12 cellular contexts compared by ENCODE assay signal in the genomic region with DNA sequence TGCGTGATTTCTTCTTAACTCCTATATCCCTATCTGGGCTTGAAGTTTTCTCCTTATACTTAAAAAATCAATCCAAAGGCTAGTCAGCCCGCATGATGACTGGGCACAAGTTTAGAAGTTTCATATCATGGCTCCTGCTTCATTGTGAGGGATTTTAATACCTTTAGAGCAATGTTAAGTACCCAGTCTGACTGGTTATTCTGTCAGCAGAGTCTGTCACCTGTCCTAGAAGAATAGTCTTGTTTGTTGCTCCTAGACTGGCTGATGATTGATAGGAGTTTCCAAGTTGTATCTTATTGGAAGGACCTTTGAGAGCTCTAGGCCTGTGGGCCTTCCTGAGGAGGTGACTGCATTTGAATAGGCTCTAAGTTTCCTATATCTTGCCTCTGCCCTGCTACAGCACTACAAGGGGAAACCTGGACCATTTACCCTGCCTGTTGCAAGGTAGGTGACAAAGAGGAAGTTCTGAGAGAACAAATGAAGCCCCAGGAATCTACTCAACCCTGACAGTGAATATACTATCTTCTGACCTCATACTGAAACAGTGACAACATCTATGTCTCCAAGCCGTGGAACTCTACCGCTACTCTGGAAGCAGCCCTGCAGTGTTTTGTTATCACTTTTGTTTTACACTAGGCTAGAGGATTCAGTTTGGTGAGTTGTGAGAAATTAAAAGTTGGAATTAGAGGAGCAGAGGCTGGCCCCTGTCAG.
DNase-seq lines count a peak whose midpoint lies in the region; ATAC-seq lines count a peak whose summit lies in the region.
"Had no signal": no experiment of that assay in that cellular context is flagged by ENCODE, and none has a peak within 500 bp of the region (broad histone marks: within the 10 kb centered on the region; RNA-seq: fewer than 3 reads in every experiment).

No MANE protein-coding gene starts in this region.

- POLR2A ChIA-PET in activated CD4-positive, alpha-beta memory T cell treated with anti-CD3 and anti-CD28 coated beads for 36 hours (lab: Charles Lee): interaction anchor here (1.5 kb wide), 1 partner anchor 154 kb away, joined by 4 read pairs; the partner anchor contains the start of gene IQGAP2

- ATAC-seq in GM19043 (IDR thresholded peaks at IDR 0.05; ENCODE audit: low read depth, unreplicated experiment) (peak; percentile 97), HG02885 (IDR thresholded peaks at IDR 0.05; ENCODE audit: poor library complexity, unreplicated experiment) (peak; percentile 97)

- DNase-seq in ELF-1 (ENCODE audit: low read depth, low spot score): peak; percentile 31
- peak; percentile 40 for DNase-seq in activated CD4-positive, alpha-beta memory T cell treated with anti-CD3 and anti-CD28 coated beads for 36 hours
- DNase-seq in H7: no peak
- DNase-seq in NCI-H128 (lab: John Stamatoyannopoulos, UW; ENCODE audit: unreplicated experiment): no peak
- no peak for DNase-seq in HCEC 1CT
- DNase-seq in occipital lobe (lab: John Stamatoyannopoulos, UW): no peak
- DNase-seq: DMS79 treated with DMSO at 0.1 percent for 48 hours, foreskin melanocyte had no signal

- peak overlapping the region; percentile 55 for H3K27ac Mint-ChIP-seq in activated CD4-positive, alpha-beta memory T cell treated with anti-CD3 and anti-CD28 coated beads for 36 hours

- H3K4me3 ChIP-seq in H7 (ENCODE audit: insufficient read depth, low read depth, low read length): no peak overlapping the region
- H3K4me3 ChIP-seq: ascending aorta had no signal

- CTCF ChIA-PET in activated CD4-positive, alpha-beta memory T cell treated with anti-CD3 and anti-CD28 coated beads for 36 hours (lab: Charles Lee): interaction anchor here (1.1 to 1.8 kb wide), 3 partner anchors 12 to 154 kb away, joined by 3 to 6 read pairs (median 4); partner anchors contain the start of gene IQGAP2

- no peaks in the 10 kb centered on the region for H3K27me3 ChIP-seq in H7 (ENCODE audit: control insufficient read depth, insufficient read depth, low read length)
- H3K27me3 ChIP-seq: ascending aorta had no signal

- intact Hi-C loops in activated CD4-positive, alpha-beta memory T cell treated with anti-CD3 and anti-CD28 coated beads for 36 hours (cut with micrococcal nuclease): no loop called here

- peaks cover 9% of the 10 kb centered on the region for H3K36me3 Mint-ChIP-seq in activated CD4-positive, alpha-beta memory T cell treated with anti-CD3 and anti-CD28 coated beads for 36 hours

- H3K36me3 ChIP-seq in H7 (replicated peaks; ENCODE audit: control insufficient read depth, insufficient read depth, low read length): no peaks in the 10 kb centered on the region
- H3K36me3 ChIP-seq: ascending aorta had no signal

- no peak overlapping the region for H3K4me3 Mint-ChIP-seq in activated CD4-positive, alpha-beta memory T cell treated with anti-CD3 and anti-CD28 coated beads for 36 hours
- H3K4me3 Mint-ChIP-seq: nephron had no signal

- H3K9me3 Mint-ChIP-seq in activated CD4-positive, alpha-beta memory T cell treated with anti-CD3 and anti-CD28 coated beads for 36 hours: no peaks in the 10 kb centered on the region

- H3K27me3 Mint-ChIP-seq in activated CD4-positive, alpha-beta memory T cell treated with anti-CD3 and anti-CD28 coated beads for 36 hours: no peaks in the 10 kb centered on the region

- peaks cover 51% of the 10 kb centered on the region for H3K4me1 Mint-ChIP-seq in activated CD4-positive, alpha-beta memory T cell treated with anti-CD3 and anti-CD28 coated beads for 36 hours (ENCODE audit: low read depth)

Comparison
In these comparisons a context has a peak if more than half of its experiments do, and no peak if none do; other contexts are left out.
1. DNase-seq: peak in ELF-1 (single experiment) and activated CD4-positive, alpha-beta memory T cell treated with anti-CD3 and anti-CD28 coated beads for 36 hours (single experiment); none in H7 (single experiment), NCI-H128 (single experiment), HCEC 1CT (single experiment) and occipital lobe (single experiment).